Comparison of ENCODE assay signal across 27 cellular contexts in genomic region chr7:149834601-149835000, GRCh38.
"Had no signal": no experiment of that assay in that cellular context is flagged by ENCODE, and none has a peak within 500 bp of the region (broad histone marks: within the 10 kb centered on the region; RNA-seq: fewer than 3 reads in every experiment).

No MANE protein-coding gene starts in this region.

- H3K4me1 ChIP-seq: foreskin keratinocyte had no signal

- H3K4me3 Mint-ChIP-seq: dendritic cell treated with granulocyte-macrophage colony-stimulating factor and Interleukin-4, amounts not matched to agents 40 ng/mL and 50 ng/mL, for 4 days; endodermal cell; naive thymus-derived CD4-positive, alpha-beta T cell; nephron; stimulated activated effector memory CD8-positive, alpha-beta T cell treated with anti-CD3 and anti-CD28 coated beads, Interleukin-12 subunit alpha, Interleukin-12 subunit beta, amount 100 ng/mL, for 72 hours had no signal

- H3K36me3 Mint-ChIP-seq: stimulated activated effector memory CD8-positive, alpha-beta T cell treated with anti-CD3 and anti-CD28 coated beads, Interleukin-12 subunit alpha, Interleukin-12 subunit beta, amount 100 ng/mL, for 72 hours had no signal

- ATAC-seq: foreskin keratinocyte; gastroesophageal sphincter; heart left ventricle; left lobe of liver; naive thymus-derived CD4-positive, alpha-beta T cell; pancreas; sciatic nerve; stimulated activated effector memory CD8-positive, alpha-beta T cell treated with anti-CD3 and anti-CD28 coated beads, Interleukin-12 subunit alpha, Interleukin-12 subunit beta, amount 100 ng/mL, for 72 hours had no signal

- H2AFZ ChIP-seq: hepatocyte had no signal

- H3K36me3 ChIP-seq: colonic mucosa, esophagus muscularis mucosa, gastroesophageal sphincter, heart left ventricle, neutrophil, pancreas, stomach, thyroid gland, upper lobe of left lung had no signal

- FAIRE-seq: endothelial cell of umbilical vein, kidney, pancreas, urothelium cell line had no signal

- H3K4me3 ChIP-seq: colonic mucosa, esophagus muscularis mucosa, gastroesophageal sphincter, heart left ventricle, hepatocyte, pancreas, stomach, thyroid gland, upper lobe of left lung had no signal

- H3K9me3 ChIP-seq: colonic mucosa, esophagus muscularis mucosa, gastroesophageal sphincter, heart left ventricle, neutrophil, pancreas, stomach, thyroid gland, upper lobe of left lung had no signal

- H3K27ac Mint-ChIP-seq: dendritic cell treated with granulocyte-macrophage colony-stimulating factor and Interleukin-4, amounts not matched to agents 40 ng/mL and 50 ng/mL, for 4 days; endodermal cell; naive thymus-derived CD4-positive, alpha-beta T cell; stimulated activated effector memory CD8-positive, alpha-beta T cell treated with anti-CD3 and anti-CD28 coated beads, Interleukin-12 subunit alpha, Interleukin-12 subunit beta, amount 100 ng/mL, for 72 hours had no signal

- H3K4me2 ChIP-seq: hepatocyte had no signal

- H3K27me3 ChIP-seq: colonic mucosa, hepatocyte, pancreas, thyroid gland, upper lobe of left lung had no signal

- H3K27ac ChIP-seq: colonic mucosa, esophagus muscularis mucosa, foreskin keratinocyte, gastroesophageal sphincter, heart left ventricle, hepatocyte, neutrophil, pancreas, stomach, thyroid gland, upper lobe of left lung had no signal

- H3K9me3 Mint-ChIP-seq: dendritic cell treated with granulocyte-macrophage colony-stimulating factor and Interleukin-4, amounts not matched to agents 40 ng/mL and 50 ng/mL, for 4 days; endodermal cell; nephron; stimulated activated effector memory CD8-positive, alpha-beta T cell treated with anti-CD3 and anti-CD28 coated beads, Interleukin-12 subunit alpha, Interleukin-12 subunit beta, amount 100 ng/mL, for 72 hours had no signal

- DNase-seq: colonic mucosa; effector CD8-positive, alpha-beta T cell; endodermal cell; foreskin keratinocyte; kidney; mesenchymal stem cell; midbrain; naive thymus-derived CD4-positive, alpha-beta T cell; pancreas; stimulated activated CD4-positive, alpha-beta T cell treated with anti-CD3 and anti-CD28 coated beads, Interleukin-2, amount 100 ng/mL, for 24 hours; stimulated activated CD4-positive, alpha-beta T cell treated with anti-CD3 and anti-CD28 coated beads, Interleukin-4, amount 100 ng/mL, for 24 hours; stimulated activated naive CD4-positive, alpha-beta T cell treated with Interleukin-2 at 50 U/mL for 16 hours; stomach; thyroid gland; upper lobe of left lung had no signal
